ENCODE assay signal across 26 cellular contexts in the genomic region with DNA sequence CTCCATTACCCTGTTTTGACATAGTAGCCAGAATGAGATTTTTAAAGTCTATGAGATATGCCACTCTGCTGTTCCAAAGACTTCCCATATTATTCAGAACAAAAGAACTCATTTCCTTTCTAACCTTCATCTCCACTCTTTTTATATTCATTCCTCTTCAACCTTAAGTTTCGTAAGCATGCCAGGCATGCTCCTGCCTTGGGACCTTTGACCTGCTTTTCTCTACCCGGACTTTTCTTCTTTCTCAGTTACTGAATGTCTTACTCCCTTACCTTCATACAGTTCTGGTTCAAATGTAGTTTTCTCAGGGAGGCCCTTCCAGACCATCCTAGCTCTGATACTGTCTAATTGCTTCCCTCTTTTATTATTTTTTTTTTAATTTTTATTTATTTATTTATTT.
"Had no signal": no experiment of that assay in that cellular context is flagged by ENCODE, and none has a peak within 500 bp of the region (broad histone marks: within the 10 kb centered on the region; RNA-seq: fewer than 3 reads in every experiment).

No MANE protein-coding gene starts in this region.

- H3K27ac Mint-ChIP-seq: mesothelial cell of epicardium; naive B cell; natural killer cell; progenitor cell of endocrine pancreas; stimulated activated memory B cell treated with anti-CD40 and anti-IgM and Interleukin-4, amounts not matched to agents 10 μg/mL and 1 μg/mL and 100 μg/mL, for 72 hours; stimulated activated naive CD8-positive, alpha-beta T cell treated with anti-CD3 and anti-CD28 coated beads, Interleukin-15, amount 100 ng/mL, for 72 hours had no signal

- H3K4me2 ChIP-seq: smooth muscle cell had no signal

- H3K36me3 Mint-ChIP-seq: mesothelial cell of epicardium; naive B cell; natural killer cell; stimulated activated memory B cell treated with anti-CD40 and anti-IgM and Interleukin-4, amounts not matched to agents 10 μg/mL and 1 μg/mL and 100 μg/mL, for 72 hours had no signal

- H3K9me3 ChIP-seq: left lung, lower lobe of right lung, ovary, right atrium auricular region, right lobe of liver, thyroid gland, transverse colon, upper lobe of left lung, vagina had no signal

- H3K4me3 ChIP-seq: left lung, lower lobe of right lung, ovary, right atrium auricular region, right lobe of liver, smooth muscle cell, thyroid gland, transverse colon, upper lobe of left lung, vagina had no signal

- H3K4me1 Mint-ChIP-seq: mesothelial cell of epicardium; naive B cell; natural killer cell; stimulated activated memory B cell treated with anti-CD40 and anti-IgM and Interleukin-4, amounts not matched to agents 10 μg/mL and 1 μg/mL and 100 μg/mL, for 72 hours; stimulated activated naive CD8-positive, alpha-beta T cell treated with anti-CD3 and anti-CD28 coated beads, Interleukin-15, amount 100 ng/mL, for 72 hours had no signal

- H3K36me3 ChIP-seq: left lung, lower lobe of right lung, ovary, right atrium auricular region, right lobe of liver, thyroid gland, transverse colon, upper lobe of left lung, vagina had no signal

- H3K27me3 Mint-ChIP-seq: progenitor cell of endocrine pancreas; stimulated activated memory B cell treated with anti-CD40 and anti-IgM and Interleukin-4, amounts not matched to agents 10 μg/mL and 1 μg/mL and 100 μg/mL, for 72 hours; stimulated activated naive CD8-positive, alpha-beta T cell treated with anti-CD3 and anti-CD28 coated beads, Interleukin-15, amount 100 ng/mL, for 72 hours had no signal

- H3K27me3 ChIP-seq: left lung, ovary, right atrium auricular region, right lobe of liver, thyroid gland, transverse colon, upper lobe of left lung, vagina had no signal

- H3K27ac ChIP-seq: left lung, lower lobe of right lung, ovary, right atrium auricular region, right lobe of liver, thyroid gland, transverse colon, upper lobe of left lung, vagina had no signal

- ATAC-seq: left cardiac atrium; left lung; lower lobe of right lung; natural killer cell; right lobe of liver; stimulated activated memory B cell treated with anti-CD40 and anti-IgM and Interleukin-4, amounts not matched to agents 10 μg/mL and 1 μg/mL and 100 μg/mL, for 72 hours; stimulated activated naive CD8-positive, alpha-beta T cell treated with anti-CD3 and anti-CD28 coated beads, Interleukin-15, amount 100 ng/mL, for 72 hours had no signal

- H3K4me1 ChIP-seq: left lung, lower lobe of right lung, right atrium auricular region, right lobe of liver, thyroid gland, transverse colon, upper lobe of left lung, vagina had no signal

- DNase-seq: kidney glomerular epithelial cell; left cardiac atrium; left lung; lower lobe of right lung; mammary epithelial cell; mesenchymal stem cell; naive B cell; natural killer cell; ovary; right lobe of liver; stimulated activated CD4-positive, alpha-beta T cell treated with anti-CD3 and anti-CD28 coated beads, Interleukin-1b, Interleukin-23, amount 100 ng/mL, for 48 hours; stimulated activated CD4-positive, alpha-beta T cell treated with anti-CD3 and anti-CD28 coated beads, Interleukin-2, amount 100 ng/mL, for 48 hours; stimulated activated CD4-positive, alpha-beta T cell treated with anti-CD3 and anti-CD28 coated beads, Interleukin-4, amount 100 ng/mL, for 4 hours; stimulated activated CD8-positive, alpha-beta memory T cell treated with anti-CD3 and anti-CD28 coated beads, Interleukin-4, amount 100 ng/mL, for 48 hours; stimulated activated naive CD4-positive, alpha-beta T cell treated with Interleukin-2 at 50 U/mL for 16 hours; stimulated activated naive CD8-positive, alpha-beta T cell treated with anti-CD3 and anti-CD28 coated beads, Interleukin-15, amount 100 ng/mL, for 72 hours; substantia nigra; thyroid gland; transverse colon; upper lobe of left lung had no signal

- H3K9me3 Mint-ChIP-seq: mesothelial cell of epicardium; stimulated activated memory B cell treated with anti-CD40 and anti-IgM and Interleukin-4, amounts not matched to agents 10 μg/mL and 1 μg/mL and 100 μg/mL, for 72 hours; stimulated activated naive CD8-positive, alpha-beta T cell treated with anti-CD3 and anti-CD28 coated beads, Interleukin-15, amount 100 ng/mL, for 72 hours had no signal

- H3K4me3 Mint-ChIP-seq: mesothelial cell of epicardium; naive B cell; natural killer cell; stimulated activated memory B cell treated with anti-CD40 and anti-IgM and Interleukin-4, amounts not matched to agents 10 μg/mL and 1 μg/mL and 100 μg/mL, for 72 hours; stimulated activated naive CD8-positive, alpha-beta T cell treated with anti-CD3 and anti-CD28 coated beads, Interleukin-15, amount 100 ng/mL, for 72 hours had no signal
